ENCODE assay signal across 10 cellular contexts in the genomic region with DNA sequence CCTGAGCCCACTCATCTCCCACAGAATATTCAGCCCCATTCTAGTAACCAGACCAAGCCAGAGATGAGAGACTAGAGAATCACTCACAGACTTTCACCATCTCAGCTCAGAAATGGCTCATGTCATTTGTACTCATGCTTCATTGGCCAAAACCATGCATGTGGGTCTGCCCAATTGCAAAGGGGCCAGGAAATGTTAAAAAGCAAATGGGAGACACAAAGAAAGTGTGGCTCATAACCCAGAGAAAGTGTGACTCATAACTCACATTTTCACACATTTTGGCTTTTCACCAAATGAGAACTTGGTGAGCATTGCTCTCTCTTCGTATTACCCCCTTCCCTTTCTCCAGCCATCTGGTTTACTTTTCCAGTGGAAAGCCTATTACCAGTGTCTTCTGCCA.
DNase-seq lines count a peak whose midpoint lies in the region; ATAC-seq, FAIRE-seq and TF ChIP-seq lines count a peak whose summit lies in the region.
"Had no signal": no experiment of that assay in that cellular context is flagged by ENCODE, and none has a peak within 500 bp of the region (broad histone marks: within the 10 kb centered on the region; RNA-seq: fewer than 3 reads in every experiment).

No MANE protein-coding gene starts in this region.

- H3K79me2 ChIP-seq in GM12878 (ENCODE audit: control insufficient read depth, insufficient read depth, low read length): no peaks in the 10 kb centered on the region

- FAIRE-seq in GM12878 (lab: Jason Lieb, UNC): peak; percentile 71
- FAIRE-seq: endothelial cell of umbilical vein had no signal

- H3K9me3 ChIP-seq in GM12878 (replicated peaks; ENCODE audit: control insufficient read depth, insufficient read depth, low read length) (no peaks in the 10 kb centered on the region; the same call in 2 of the 3 replicates), left lung (no peaks in the 10 kb centered on the region)

- ATAC-seq in GM18511 (IDR thresholded peaks at IDR 0.05; ENCODE audit: unreplicated experiment) (peak; percentile 72), HG02981 (IDR thresholded peaks at IDR 0.05; ENCODE audit: unreplicated experiment) (peak; percentile 87), GM12878 (peak; percentile 93), left lung (no peak)

- no peak for TF ChIP-seq EP300 in GM12878 (IDR thresholded peaks at IDR 0.05; ENCODE audit: borderline replicate concordance in 1 of 2, control insufficient read depth in 1 of 2, low read depth in 2 of 2, low read length in 2 of 2)

- CTCF ChIA-PET in GM12878 (lab: Yijun Ruan, JAX): no interaction called here

- H3K4me2 ChIP-seq in GM12878 (ENCODE audit: control insufficient read depth, insufficient read depth): no peak overlapping the region

- H4K20me1 ChIP-seq in GM12878 (ENCODE audit: control insufficient read depth, insufficient read depth): no peaks in the 10 kb centered on the region

- RAD21 ChIA-PET in GM12878 (lab: Charles Lee; ENCODE audit: unreplicated experiment): no interaction called here

- no peak overlapping the region for H3K27ac ChIP-seq in GM12878 (ENCODE audit: control insufficient read depth, insufficient read depth)
- no peak overlapping the region for H3K27ac ChIP-seq in left lung

- in situ Hi-C loops in GM12878 (cut with MboI): no loop called here

- intact Hi-C loops in GM12878 (cut with micrococcal nuclease; ENCODE audit: unreplicated experiment) (no loop called here), left lung (cut with DNase I) (no loop called here)

- H3K27me3 ChIP-seq in GM12878 (replicated peaks in 1 of 2; ENCODE audit: control insufficient read depth in 2 of 2, insufficient read depth in 2 of 2, low read length in 1 of 2): no peaks in the 10 kb centered on the region
- no peaks in the 10 kb centered on the region for H3K27me3 ChIP-seq in left lung

- H3K4me3 ChIP-seq in AG10803 (ENCODE audit: low read length): no peak overlapping the region
- no peak overlapping the region for H3K4me3 ChIP-seq in GM12878
- no peak overlapping the region for H3K4me3 ChIP-seq in left lung

- SMC1A ChIA-PET in GM12878 (lab: Charles Lee; ENCODE audit: uncharacterized antibody, unreplicated experiment): no interaction called here

- 0% methylated on average over 1 of the region's 1 CpG for WGBS in GM12878 (ENCODE audit: insufficient coverage, insufficient replicate concordance, low lambda C conversion rate, missing lambda C conversion rate)

- POLR2A ChIA-PET in GM12878 (lab: Charles Lee): interaction anchor here (0.5 kb wide), 1 partner anchor 69 kb away, joined by 4 read pairs; no protein-coding TSS in a partner anchor

- no peaks in the 10 kb centered on the region for H3K36me3 ChIP-seq in GM12878 (ENCODE audit: control insufficient read depth in 2 of 2, insufficient read depth in 2 of 2, low read length in 1 of 2)
- no peaks in the 10 kb centered on the region for H3K36me3 ChIP-seq in left lung

- TF ChIP-seq POLR2A in GM12878 (IDR thresholded peaks at IDR 0.05; ENCODE audit: low read depth, low read length): no peak

- no peak overlapping the region for H2AFZ ChIP-seq in GM12878 (ENCODE audit: control insufficient read depth, low read depth, low read length)

- TF ChIP-seq RAD21 in GM12878 (IDR thresholded peaks at IDR 0.05; ENCODE audit: insufficient read depth, low read depth, low read length): no peak

- no peak overlapping the region for H3K9ac ChIP-seq in GM12878 (ENCODE audit: control insufficient read depth, insufficient read depth, low read length)

- H3K4me1 ChIP-seq in GM12878 (ENCODE audit: control insufficient read depth, insufficient read depth, low read length) (no peaks in the 10 kb centered on the region), left lung (no peaks in the 10 kb centered on the region)

- BruUV-seq in GM12878 (replicated peaks; lab: Mats Ljungman, UMichigan): no TSS peak

- peak; percentile 68 for DNase-seq in AG10803 (ENCODE audit: low read depth)
- DNase-seq in GM12878 (ENCODE audit: low read depth, low spot score): peak; percentile 26
- DNase-seq in occipital lobe (lab: John Stamatoyannopoulos, UW): no peak
- DNase-seq in left lung: no peak
- DNase-seq in cerebellum (ENCODE audit: low spot score): no peak
- DNase-seq in NCI-H1092 (lab: John Stamatoyannopoulos, UW): no peak
- DNase-seq: kidney glomerular epithelial cell had no signal

- TF ChIP-seq CTCF in AG10803 (conservative IDR thresholded peaks at IDR 0.05; ENCODE audit: low read length): no peak
- no peak for TF ChIP-seq CTCF in GM12878 (IDR thresholded peaks at IDR 0.05 in 2 of 3, conservative IDR thresholded peaks at IDR 0.05 in 1 of 3; ENCODE audit: control insufficient read depth in 2 of 3, extremely low read depth in 1 of 3, insufficient read depth in 1 of 3, low read depth in 3 of 3, low read length in 3 of 3)
- TF ChIP-seq CTCF in left lung (IDR thresholded peaks at IDR 0.05): no peak

TF ChIP-seq in GM12878, 131 proteins besides CTCF, POLR2A, EP300 and RAD21:
- TF ChIP-seq JUNB (IDR thresholded peaks at IDR 0.05) (peak; percentile 51), SMAD1 (IDR thresholded peaks at IDR 0.05; ENCODE audit: low read depth, partially characterized antibody) (no peak), RUNX3 (IDR thresholded peaks at IDR 0.05; ENCODE audit: low read length) (peak; percentile 17; the same call in 1 of the 2 replicates), TARDBP (IDR thresholded peaks at IDR 0.05; ENCODE audit: borderline replicate concordance) (no peak)

Comparison
In these comparisons a context has a peak if more than half of its experiments do, and no peak if none do; other contexts are left out.
1. DNase-seq: peak in AG10803 (single experiment) and GM12878 (single experiment); none in occipital lobe (single experiment), left lung (0 of 2), cerebellum (single experiment) and NCI-H1092 (single experiment).